ENCODE assay signal across 1 cellular context in genomic region chr9:77399964-77400363, GRCh38.
TF ChIP-seq lines count a peak whose summit lies in the region.

No MANE protein-coding gene starts in this region.

TF ChIP-seq in K562, 482 proteins besides CTCF, POLR2A, EP300 and RAD21 (continued from another document):
- TF ChIP-seq MGA (IDR thresholded peaks at IDR 0.05) = no peak
- no peak for TF ChIP-seq SOX6 (IDR thresholded peaks at IDR 0.05)
- TF ChIP-seq HDAC6 (IDR thresholded peaks at IDR 0.05; ENCODE audit: low read depth, low read length) = no peak
- no peak for TF ChIP-seq NFE2L1 (tag; IDR thresholded peaks at IDR 0.05; ENCODE audit: borderline replicate concordance, low read depth)
